In genomic region chr15:74725845-74726773, GRCh38 we compare ENCODE assay signal across 8 cellular contexts. TPM values are rescaled to one million over a fixed set of nuclear protein-coding genes. Genes with fewer than 3 reads are reported as not detected.
DNase-seq lines count a peak whose midpoint lies in the region; ATAC-seq and TF ChIP-seq lines count a peak whose summit lies in the region.

No MANE protein-coding gene starts in this region.

- POLR2A ChIA-PET in AG04449 (lab: Yijun Ruan, JAX), result no interaction called here

- CTCF ChIA-PET in AG04449 (lab: Yijun Ruan, JAX), result interaction anchor here (0.8 to 2.0 kb wide), 4 partner anchors 43 to 92 kb away, joined by 3 to 8 read pairs (median 3); no protein-coding TSS in a partner anchor

- TF ChIP-seq CTCF in AG04449 (IDR thresholded peaks at IDR 0.05; ENCODE audit: insufficient read depth, low read length, missing control alignments) (no peak), retinal pigment epithelial cell (conservative IDR thresholded peaks at IDR 0.05; ENCODE audit: low read depth, low read length) (no peak)

- intact Hi-C loops in left cardiac atrium (cut with DNase I), result no loop called here

- ATAC-seq in GM18907 (IDR thresholded peaks at IDR 0.05; ENCODE audit: unreplicated experiment) (peak; percentile 55), left cardiac atrium (peak; percentile 65 to 69), GM21723 (IDR thresholded peaks at IDR 0.05; ENCODE audit: unreplicated experiment) (no peak)

- H3K4me3 ChIP-seq in AG04449 (ENCODE audit: low read depth, low read length) (peak overlapping the region; percentile 47), retinal pigment epithelial cell (ENCODE audit: low read length) (peak overlapping the region; percentile 53)

- DNase-seq in AG04449 (ENCODE audit: low read depth, low spot score) (no peak), RKO (ENCODE audit: low spot score) (peak; percentile 24), left cardiac atrium (peak; percentile 40), retinal pigment epithelial cell (ENCODE audit: low read depth) (no peak), H4 (ENCODE audit: low spot score) (no peak)
- DNase-seq in activated gamma-delta T cell treated with anti-CD3 and anti-CD28 coated beads, Interleukin-2, amount 50 U/mL, for 16 hours (ENCODE audit: low read depth), result peak; percentile 48

RNA-seq across cellular contexts. Expression of gene CYP1A1, which starts 0.8 kb away (rescaled TPM):
- under 1 TPM; 0.16 to 0.32 TPM for total RNA-seq in left cardiac atrium
- total RNA-seq in H4 (2014; rRNA removed; shearing (Covaris generic)), result 0.33 and 2.3 TPM in 2 replicates

RNA-seq across cellular contexts. Expression of gene CYP1A2, which starts 22.5 kb away (rescaled TPM):
- total RNA-seq in left cardiac atrium, result under 1 TPM in 1 of 2 donors, not detected in 1; 0.12 TPM
- not detected in 2 replicates for total RNA-seq in H4 (2014; rRNA removed; shearing (Covaris generic))

RNA-seq across cellular contexts. Expression of gene EDC3, which starts 30.3 kb away (rescaled TPM):
- 10 to 100 TPM; 19.7 to 19.8 TPM for total RNA-seq in left cardiac atrium
- total RNA-seq in H4 (2014; rRNA removed; shearing (Covaris generic)), result 6.1 and 6.2 TPM in 2 replicates

RNA-seq across cellular contexts. Expression of gene CSK, which starts 55.8 kb away (rescaled TPM):
- 10 to 100 TPM; 49.7 to 59.2 TPM for total RNA-seq in left cardiac atrium
- 21.7 and 22.7 TPM in 2 replicates for total RNA-seq in H4 (2014; rRNA removed; shearing (Covaris generic))

Comparison
In these comparisons a context has a peak if more than half of its experiments do, and no peak if none do; other contexts are left out.
1. DNase-seq: peak in RKO (single experiment), activated gamma-delta T cell treated with anti-CD3 and anti-CD28 coated beads, Interleukin-2, amount 50 U/mL, for 16 hours (single experiment) and left cardiac atrium (single experiment); none in AG04449 (single experiment), retinal pigment epithelial cell (single experiment) and H4 (single experiment).